Comparison of ENCODE assay signal across 1 cellular context in the genomic region with DNA sequence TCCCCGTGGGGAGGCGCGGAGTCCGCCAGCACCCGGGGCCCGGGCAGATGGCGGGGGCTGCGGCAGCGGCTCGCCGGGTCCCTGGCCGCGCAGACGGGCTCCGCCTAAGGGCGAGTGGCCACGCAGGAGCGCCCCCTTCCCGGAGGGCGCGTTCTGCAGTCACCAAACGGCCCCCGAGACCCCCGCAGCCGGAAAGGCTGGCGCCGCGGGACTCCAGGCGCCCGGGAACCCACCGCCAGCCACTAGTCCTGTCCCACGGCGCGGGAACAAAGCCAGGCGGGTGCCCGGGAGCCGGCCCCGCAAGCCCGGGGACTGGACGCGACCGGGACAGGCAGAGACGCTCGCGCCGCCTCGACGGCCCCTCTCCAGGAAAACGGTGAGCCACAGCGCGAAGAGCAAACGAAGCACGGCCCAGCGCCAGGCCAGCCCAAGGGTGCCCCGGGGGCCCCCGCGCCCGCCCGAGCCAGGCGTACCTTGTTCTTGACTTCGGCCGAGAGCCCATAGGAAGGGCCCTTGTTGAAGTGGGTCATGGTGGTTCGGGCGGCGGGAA.
TF ChIP-seq lines count a peak whose summit lies in the region.

No MANE protein-coding gene starts in this region.

TF ChIP-seq in HepG2, 621 proteins besides CTCF, POLR2A, EP300 and RAD21 (continued from another document and continues in another):
- TF ChIP-seq, protein P1, sequence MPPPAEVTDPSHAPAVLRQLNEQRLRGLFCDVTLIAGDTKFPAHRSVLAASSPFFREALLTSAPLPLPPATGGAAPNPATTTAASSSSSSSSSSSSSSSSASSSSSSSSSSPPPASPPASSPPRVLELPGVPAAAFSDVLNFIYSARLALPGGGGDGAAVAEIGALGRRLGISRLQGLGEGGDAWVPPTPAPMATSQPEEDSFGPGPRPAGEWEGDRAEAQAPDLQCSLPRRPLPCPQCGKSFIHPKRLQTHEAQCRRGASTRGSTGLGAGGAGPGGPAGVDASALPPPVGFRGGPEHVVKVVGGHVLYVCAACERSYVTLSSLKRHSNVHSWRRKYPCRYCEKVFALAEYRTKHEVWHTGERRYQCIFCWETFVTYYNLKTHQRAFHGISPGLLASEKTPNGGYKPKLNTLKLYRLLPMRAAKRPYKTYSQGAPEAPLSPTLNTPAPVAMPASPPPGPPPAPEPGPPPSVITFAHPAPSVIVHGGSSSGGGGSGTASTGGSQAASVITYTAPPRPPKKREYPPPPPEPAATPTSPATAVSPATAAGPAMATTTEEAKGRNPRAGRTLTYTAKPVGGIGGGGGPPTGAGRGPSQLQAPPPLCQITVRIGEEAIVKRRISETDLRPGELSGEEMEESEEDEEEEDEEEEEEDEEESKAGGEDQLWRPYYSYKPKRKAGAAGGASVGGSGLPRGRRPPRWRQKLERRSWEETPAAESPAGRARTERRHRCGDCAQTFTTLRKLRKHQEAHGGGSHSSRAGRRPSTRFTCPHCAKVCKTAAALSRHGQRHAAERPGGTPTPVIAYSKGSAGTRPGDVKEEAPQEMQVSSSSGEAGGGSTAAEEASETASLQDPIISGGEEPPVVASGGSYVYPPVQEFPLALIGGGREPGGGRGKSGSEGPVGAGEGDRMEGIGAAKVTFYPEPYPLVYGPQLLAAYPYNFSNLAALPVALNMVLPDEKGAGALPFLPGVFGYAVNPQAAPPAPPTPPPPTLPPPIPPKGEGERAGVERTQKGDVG (CRISPR knock-in tag; IDR thresholded peaks at IDR 0.05; ENCODE audit: borderline replicate concordance), result no peak
- TF ChIP-seq ZNF746 (CRISPR knock-in tag; IDR thresholded peaks at IDR 0.05) (no peak), FOXO1 (CRISPR knock-in tag; IDR thresholded peaks at IDR 0.05) (no peak), ZNF484 (CRISPR knock-in tag; IDR thresholded peaks at IDR 0.05; ENCODE audit: borderline replicate concordance, low read depth) (no peak), TEF (CRISPR knock-in tag; IDR thresholded peaks at IDR 0.05) (no peak), SRY (CRISPR knock-in tag; IDR thresholded peaks at IDR 0.05) (peak; percentile 85; the same call in 1 of the 2 replicates), FOXA3 (CRISPR knock-in tag; IDR thresholded peaks at IDR 0.05) (no peak), TAF15 (IDR thresholded peaks at IDR 0.05; ENCODE audit: low read depth, low read length, poor library complexity, severe bottlenecking) (no peak), SRSF9 (IDR thresholded peaks at IDR 0.05; ENCODE audit: borderline replicate concordance, insufficient read depth, low read depth, low read length, poor library complexity, severe bottlenecking) (no peak), NFIB (CRISPR knock-in tag; IDR thresholded peaks at IDR 0.05; ENCODE audit: borderline replicate concordance) (no peak), ZNF614 (CRISPR knock-in tag; IDR thresholded peaks at IDR 0.05; ENCODE audit: borderline replicate concordance) (no peak), SMAD1 (CRISPR knock-in tag; IDR thresholded peaks at IDR 0.05; ENCODE audit: borderline replicate concordance, low read depth) (no peak), MAX (IDR thresholded peaks at IDR 0.05) (no peak), ZNF879 (CRISPR knock-in tag; IDR thresholded peaks at IDR 0.05) (0 out of 2 replicates have a peak, but pooled peaks have one; percentile 22), ZBTB46 (CRISPR knock-in tag; IDR thresholded peaks at IDR 0.05; ENCODE audit: borderline replicate concordance) (no peak), GFI1 (CRISPR knock-in tag; IDR thresholded peaks at IDR 0.05; ENCODE audit: borderline replicate concordance) (no peak), CHCHD3 (CRISPR knock-in tag; IDR thresholded peaks at IDR 0.05) (no peak), ASH2L (IDR thresholded peaks at IDR 0.05; ENCODE audit: insufficient read length, low read depth, low read length) (peak; percentile 37), GLI4 (CRISPR knock-in tag; IDR thresholded peaks at IDR 0.05; ENCODE audit: borderline replicate concordance) (no peak; the same call in 1 of the 2 replicates), ARNT (IDR thresholded peaks at IDR 0.05) (no peak), REL (CRISPR knock-in tag; conservative IDR thresholded peaks at IDR 0.05) (0 out of 2 replicates have a peak, but pooled peaks have one; percentile 18), ZNF777 (CRISPR knock-in tag; IDR thresholded peaks at IDR 0.05) (peak; percentile 93), DPF2 (CRISPR knock-in tag; IDR thresholded peaks at IDR 0.05; ENCODE audit: borderline replicate concordance, low read depth) (no peak), MAFK (conservative IDR thresholded peaks at IDR 0.05 in 1 of 2, IDR thresholded peaks at IDR 0.05 in 1 of 2; ENCODE audit: low read length in 2 of 2) (no peak), ZNF276 (CRISPR knock-in tag; IDR thresholded peaks at IDR 0.05; ENCODE audit: low read depth) (no peak), PTBP1 (IDR thresholded peaks at IDR 0.05; ENCODE audit: low read depth, low read length, poor library complexity, severe bottlenecking) (no peak), ZFP90 (CRISPR knock-in tag; IDR thresholded peaks at IDR 0.05; ENCODE audit: borderline replicate concordance) (no peak), DNMT1 (CRISPR knock-in tag; IDR thresholded peaks at IDR 0.05) (no peak), AGO2 (optimal IDR thresholded peaks at IDR 0.05; ENCODE audit: low read depth, low read length) (peak; percentile 87), JARID2 (CRISPR knock-in tag; IDR thresholded peaks at IDR 0.05; ENCODE audit: insufficient replicate concordance) (no peak), ZNF512B (CRISPR knock-in tag; IDR thresholded peaks at IDR 0.05; ENCODE audit: borderline replicate concordance) (no peak), ZNF570 (CRISPR knock-in tag; IDR thresholded peaks at IDR 0.05; ENCODE audit: borderline replicate concordance) (no peak), PITX1 (CRISPR knock-in tag; IDR thresholded peaks at IDR 0.05) (no peak), NFKB2 (CRISPR knock-in tag; IDR thresholded peaks at IDR 0.05; ENCODE audit: borderline replicate concordance) (no peak), CSRNP2 (CRISPR knock-in tag; conservative IDR thresholded peaks at IDR 0.05; ENCODE audit: low read depth) (no peak)
- TF ChIP-seq, protein P2, sequence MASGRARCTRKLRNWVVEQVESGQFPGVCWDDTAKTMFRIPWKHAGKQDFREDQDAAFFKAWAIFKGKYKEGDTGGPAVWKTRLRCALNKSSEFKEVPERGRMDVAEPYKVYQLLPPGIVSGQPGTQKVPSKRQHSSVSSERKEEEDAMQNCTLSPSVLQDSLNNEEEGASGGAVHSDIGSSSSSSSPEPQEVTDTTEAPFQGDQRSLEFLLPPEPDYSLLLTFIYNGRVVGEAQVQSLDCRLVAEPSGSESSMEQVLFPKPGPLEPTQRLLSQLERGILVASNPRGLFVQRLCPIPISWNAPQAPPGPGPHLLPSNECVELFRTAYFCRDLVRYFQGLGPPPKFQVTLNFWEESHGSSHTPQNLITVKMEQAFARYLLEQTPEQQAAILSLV (CRISPR knock-in tag; IDR thresholded peaks at IDR 0.05; ENCODE audit: borderline replicate concordance), result no peak
- TF ChIP-seq, protein P3, sequence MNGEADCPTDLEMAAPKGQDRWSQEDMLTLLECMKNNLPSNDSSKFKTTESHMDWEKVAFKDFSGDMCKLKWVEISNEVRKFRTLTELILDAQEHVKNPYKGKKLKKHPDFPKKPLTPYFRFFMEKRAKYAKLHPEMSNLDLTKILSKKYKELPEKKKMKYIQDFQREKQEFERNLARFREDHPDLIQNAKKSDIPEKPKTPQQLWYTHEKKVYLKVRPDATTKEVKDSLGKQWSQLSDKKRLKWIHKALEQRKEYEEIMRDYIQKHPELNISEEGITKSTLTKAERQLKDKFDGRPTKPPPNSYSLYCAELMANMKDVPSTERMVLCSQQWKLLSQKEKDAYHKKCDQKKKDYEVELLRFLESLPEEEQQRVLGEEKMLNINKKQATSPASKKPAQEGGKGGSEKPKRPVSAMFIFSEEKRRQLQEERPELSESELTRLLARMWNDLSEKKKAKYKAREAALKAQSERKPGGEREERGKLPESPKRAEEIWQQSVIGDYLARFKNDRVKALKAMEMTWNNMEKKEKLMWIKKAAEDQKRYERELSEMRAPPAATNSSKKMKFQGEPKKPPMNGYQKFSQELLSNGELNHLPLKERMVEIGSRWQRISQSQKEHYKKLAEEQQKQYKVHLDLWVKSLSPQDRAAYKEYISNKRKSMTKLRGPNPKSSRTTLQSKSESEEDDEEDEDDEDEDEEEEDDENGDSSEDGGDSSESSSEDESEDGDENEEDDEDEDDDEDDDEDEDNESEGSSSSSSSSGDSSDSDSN (CRISPR knock-in tag; IDR thresholded peaks at IDR 0.05), result peak; percentile 79; the same call in 1 of the 2 replicates
- TF ChIP-seq, protein P4, sequence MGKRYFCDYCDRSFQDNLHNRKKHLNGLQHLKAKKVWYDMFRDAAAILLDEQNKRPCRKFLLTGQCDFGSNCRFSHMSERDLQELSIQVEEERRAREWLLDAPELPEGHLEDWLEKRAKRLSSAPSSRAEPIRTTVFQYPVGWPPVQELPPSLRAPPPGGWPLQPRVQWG (CRISPR knock-in tag; IDR thresholded peaks at IDR 0.05; ENCODE audit: borderline replicate concordance, low read depth), result no peak
- TF ChIP-seq, protein P5, sequence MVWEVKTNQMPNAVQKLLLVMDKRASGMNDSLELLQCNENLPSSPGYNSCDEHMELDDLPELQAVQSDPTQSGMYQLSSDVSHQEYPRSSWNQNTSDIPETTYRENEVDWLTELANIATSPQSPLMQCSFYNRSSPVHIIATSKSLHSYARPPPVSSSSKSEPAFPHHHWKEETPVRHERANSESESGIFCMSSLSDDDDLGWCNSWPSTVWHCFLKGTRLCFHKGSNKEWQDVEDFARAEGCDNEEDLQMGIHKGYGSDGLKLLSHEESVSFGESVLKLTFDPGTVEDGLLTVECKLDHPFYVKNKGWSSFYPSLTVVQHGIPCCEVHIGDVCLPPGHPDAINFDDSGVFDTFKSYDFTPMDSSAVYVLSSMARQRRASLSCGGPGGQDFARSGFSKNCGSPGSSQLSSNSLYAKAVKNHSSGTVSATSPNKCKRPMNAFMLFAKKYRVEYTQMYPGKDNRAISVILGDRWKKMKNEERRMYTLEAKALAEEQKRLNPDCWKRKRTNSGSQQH (CRISPR knock-in tag; IDR thresholded peaks at IDR 0.05; ENCODE audit: low read depth), result no peak
